ENCODE assay signal across 15 cellular contexts in genomic region chr3:178155521-178155920, GRCh38.
A peak's percentile ranks its signal among the peaks of the same experiment; 100 is the strongest.
DNase-seq lines count a peak whose midpoint lies in the region; ATAC-seq and TF ChIP-seq lines count a peak whose summit lies in the region.
"Had no signal": no experiment of that assay in that cellular context is flagged by ENCODE, and none has a peak within 500 bp of the region (broad histone marks: within the 10 kb centered on the region; RNA-seq: fewer than 3 reads in every experiment).

No MANE protein-coding gene starts in this region.

- H3K27ac ChIP-seq in A673 (ENCODE audit: low read depth, low read length, poor library complexity, severe bottlenecking) (no peak overlapping the region), mesenchymal stem cell (ENCODE audit: low read length, poor library complexity, severe bottlenecking) (no peak overlapping the region)
- H3K27ac ChIP-seq: breast epithelium, transverse colon had no signal

- intact Hi-C loops in A673 (cut with micrococcal nuclease; ENCODE audit: unreplicated experiment) = loop anchor here (10.0 kb wide), 1 partner anchor 791 kb away; no protein-coding TSS in a partner anchor

- no peak overlapping the region for H2BK120ac ChIP-seq in mesenchymal stem cell (ENCODE audit: low read depth, low read length)

- no peak overlapping the region for H3K4ac ChIP-seq in mesenchymal stem cell (ENCODE audit: low read depth in 1 of 2, low read length in 2 of 2)

- H3K9me3 Mint-ChIP-seq in stimulated activated effector memory CD8-positive, alpha-beta T cell treated with anti-CD3 and anti-CD28 coated beads, Interleukin-12 subunit alpha, Interleukin-12 subunit beta, amount 100 ng/mL, for 72 hours = no peaks in the 10 kb centered on the region
- H3K9me3 Mint-ChIP-seq: activated naive CD4-positive, alpha-beta T cell treated with anti-CD3 and anti-CD28 coated beads, Interleukin-2, amount 10 ng/mL, durations not matched to agents 7 days and 5 days; immature natural killer cell had no signal

- WGBS in mesenchymal stem cell = 100% methylated on average over 1 of the region's 2 CpGs

- H3K4me3 ChIP-seq in A673 (ENCODE audit: low read depth, low read length, poor library complexity, severe bottlenecking) = no peak overlapping the region
- H3K4me3 ChIP-seq in kidney epithelial cell (ENCODE audit: low read depth, low read length) = no peak overlapping the region
- no peak overlapping the region for H3K4me3 ChIP-seq in mesenchymal stem cell (ENCODE audit: insufficient read depth in 1 of 2, low read depth in 1 of 2, low read length in 2 of 2)
- H3K4me3 ChIP-seq: breast epithelium, transverse colon had no signal

- no peak overlapping the region for H3K4me2 ChIP-seq in mesenchymal stem cell (ENCODE audit: low read length, poor library complexity, severe bottlenecking)

- peaks cover 6% of the 10 kb centered on the region for H3K4me1 ChIP-seq in A673 (ENCODE audit: insufficient read depth, low read length, poor library complexity, severe bottlenecking)
- no peaks in the 10 kb centered on the region for H3K4me1 ChIP-seq in mesenchymal stem cell (ENCODE audit: control insufficient read depth, insufficient read depth, low read depth, low read length)
- H3K4me1 ChIP-seq: breast epithelium, transverse colon had no signal

- H3K14ac ChIP-seq in mesenchymal stem cell (ENCODE audit: low read length in 2 of 2) = no peak overlapping the region

- H2BK12ac ChIP-seq in mesenchymal stem cell (ENCODE audit: low read length in 2 of 2) = no peak overlapping the region

- no peak overlapping the region for H2AK5ac ChIP-seq in mesenchymal stem cell (ENCODE audit: low read length, severe bottlenecking)

- H3K27me3 ChIP-seq in A673 (replicated peaks; ENCODE audit: insufficient read depth, low read depth, low read length, poor library complexity) (no peaks in the 10 kb centered on the region), kidney epithelial cell (ENCODE audit: control insufficient read depth, insufficient read depth, low read length) (no peaks in the 10 kb centered on the region), mesenchymal stem cell (ENCODE audit: control insufficient read depth in 1 of 2, insufficient read depth in 1 of 2, low read length in 2 of 2) (no peaks in the 10 kb centered on the region)
- H3K27me3 ChIP-seq: breast epithelium, transverse colon had no signal

- no peak overlapping the region for H3K27ac Mint-ChIP-seq in stimulated activated effector memory CD8-positive, alpha-beta T cell treated with anti-CD3 and anti-CD28 coated beads, Interleukin-12 subunit alpha, Interleukin-12 subunit beta, amount 100 ng/mL, for 72 hours
- H3K27ac Mint-ChIP-seq: activated naive CD4-positive, alpha-beta T cell treated with anti-CD3 and anti-CD28 coated beads, Interleukin-2, amount 10 ng/mL, durations not matched to agents 7 days and 5 days; B cell; immature natural killer cell had no signal

- H4K8ac ChIP-seq in mesenchymal stem cell (ENCODE audit: low read length) = no peak overlapping the region

- ATAC-seq in stimulated activated effector memory CD8-positive, alpha-beta T cell treated with anti-CD3 and anti-CD28 coated beads, Interleukin-12 subunit alpha, Interleukin-12 subunit beta, amount 100 ng/mL, for 72 hours = no peak

- H3K9me3 ChIP-seq in A673 (ENCODE audit: low read depth, low read length, poor library complexity, severe bottlenecking) (no peaks in the 10 kb centered on the region), mesenchymal stem cell (ENCODE audit: control insufficient read depth, low read length) (no peaks in the 10 kb centered on the region)
- H3K9me3 ChIP-seq: breast epithelium, transverse colon had no signal

- H3K79me1 ChIP-seq in mesenchymal stem cell (replicated peaks; ENCODE audit: low read length, poor library complexity, severe bottlenecking) = no peaks in the 10 kb centered on the region

- DNase-seq in A673 (ENCODE audit: low spot score) = no peak
- DNase-seq in Daoy (ENCODE audit: low read depth) = peak; percentile 5
- peak; percentile 11 for DNase-seq in SK-MEL-5 (ENCODE audit: low read depth, low spot score)
- no peak for DNase-seq in kidney epithelial cell (ENCODE audit: low read depth)
- DNase-seq in midbrain (lab: John Stamatoyannopoulos, UW) = no peak
- no peak for DNase-seq in NCI-H446 treated with DMSO at 0.1 percent for 48 hours (lab: John Stamatoyannopoulos, UW)
- DNase-seq in stimulated activated effector memory CD8-positive, alpha-beta T cell treated with anti-CD3 and anti-CD28 coated beads, Interleukin-12 subunit alpha, Interleukin-12 subunit beta, amount 100 ng/mL, for 72 hours (ENCODE audit: low spot score in 2 of 2) = no peak
- DNase-seq in mesenchymal stem cell = no peak
- DNase-seq: activated naive CD4-positive, alpha-beta T cell treated with anti-CD3 and anti-CD28 coated beads, Interleukin-2, amount 10 ng/mL, durations not matched to agents 7 days and 5 days; immature natural killer cell; NCI-H1105; SIG-M5; transverse colon had no signal

- in situ Hi-C loops in SK-MEL-5 (cut with HindIII; ENCODE audit: low pct_unique_long_range_greater_than_20kb, low sequenced_read_pairs) = no loop called here

- no peak overlapping the region for H3K23ac ChIP-seq in mesenchymal stem cell (ENCODE audit: low read length in 2 of 2)

- no TSS peak for BruUV-seq in A673 (replicated peaks; lab: Mats Ljungman, UMichigan)

- no peak overlapping the region for H2AFZ ChIP-seq in mesenchymal stem cell (ENCODE audit: low read depth, low read length)

- peak; percentile 36; the same call in 1 of the 2 replicates for TF ChIP-seq CTCF in A673 (conservative IDR thresholded peaks at IDR 0.05; ENCODE audit: low read depth, low read length)
- peak; percentile 20 for TF ChIP-seq CTCF in kidney epithelial cell (IDR thresholded peaks at IDR 0.05; ENCODE audit: insufficient read depth, low read length, poor library complexity, severe bottlenecking)

- no peak overlapping the region for H2BK5ac ChIP-seq in mesenchymal stem cell (ENCODE audit: low read depth, low read length, poor library complexity, severe bottlenecking)

- no peak overlapping the region for H3K4me3 Mint-ChIP-seq in stimulated activated effector memory CD8-positive, alpha-beta T cell treated with anti-CD3 and anti-CD28 coated beads, Interleukin-12 subunit alpha, Interleukin-12 subunit beta, amount 100 ng/mL, for 72 hours
- H3K4me3 Mint-ChIP-seq: activated naive CD4-positive, alpha-beta T cell treated with anti-CD3 and anti-CD28 coated beads, Interleukin-2, amount 10 ng/mL, durations not matched to agents 7 days and 5 days; B cell; immature natural killer cell had no signal

- H3K4me1 Mint-ChIP-seq in stimulated activated effector memory CD8-positive, alpha-beta T cell treated with anti-CD3 and anti-CD28 coated beads, Interleukin-12 subunit alpha, Interleukin-12 subunit beta, amount 100 ng/mL, for 72 hours = no peaks in the 10 kb centered on the region
- H3K4me1 Mint-ChIP-seq: activated naive CD4-positive, alpha-beta T cell treated with anti-CD3 and anti-CD28 coated beads, Interleukin-2, amount 10 ng/mL, durations not matched to agents 7 days and 5 days; B cell; immature natural killer cell had no signal

- no peaks in the 10 kb centered on the region for H3K36me3 ChIP-seq in A673 (ENCODE audit: insufficient read depth, low read length, poor library complexity, severe bottlenecking)
- H3K36me3 ChIP-seq in kidney epithelial cell (ENCODE audit: control insufficient read depth, insufficient read depth, low read length) = no peaks in the 10 kb centered on the region
- no peaks in the 10 kb centered on the region for H3K36me3 ChIP-seq in mesenchymal stem cell (ENCODE audit: control insufficient read depth in 1 of 2, insufficient read depth in 2 of 2, low read depth in 1 of 2, low read length in 2 of 2)
- H3K36me3 ChIP-seq: breast epithelium, transverse colon had no signal

- peak overlapping the region in 1 of 2 experiments; percentile 49 for H3K18ac ChIP-seq in mesenchymal stem cell (ENCODE audit: low read depth in 1 of 2, low read length in 2 of 2)

- H2BK15ac ChIP-seq in mesenchymal stem cell (ENCODE audit: low read depth, poor library complexity, severe bottlenecking) = no peak overlapping the region

- POLR2A ChIA-PET in A673 (lab: Charles Lee; ENCODE audit: low non-redundant PET) = no interaction called here

- H4K91ac ChIP-seq in mesenchymal stem cell (ENCODE audit: low read length) = no peak overlapping the region

- H3K36me3 Mint-ChIP-seq in stimulated activated effector memory CD8-positive, alpha-beta T cell treated with anti-CD3 and anti-CD28 coated beads, Interleukin-12 subunit alpha, Interleukin-12 subunit beta, amount 100 ng/mL, for 72 hours = no peaks in the 10 kb centered on the region
- H3K36me3 Mint-ChIP-seq: activated naive CD4-positive, alpha-beta T cell treated with anti-CD3 and anti-CD28 coated beads, Interleukin-2, amount 10 ng/mL, durations not matched to agents 7 days and 5 days; immature natural killer cell had no signal

- no peak overlapping the region for H3K9ac ChIP-seq in mesenchymal stem cell (ENCODE audit: low read length)

- CTCF ChIA-PET in A673 (lab: Charles Lee) = interaction anchor here (0.6 kb wide), 1 partner anchor 1331 kb away, joined by 5 read pairs; no protein-coding TSS in a partner anchor

Comparison
In these comparisons a context has a peak if more than half of its experiments do, and no peak if none do; other contexts are left out.
1. DNase-seq: peak in Daoy (single experiment) and SK-MEL-5 (single experiment); none in A673 (single experiment), kidney epithelial cell (single experiment), midbrain (single experiment), NCI-H446 treated with DMSO at 0.1 percent for 48 hours (single experiment), stimulated activated effector memory CD8-positive, alpha-beta T cell treated with anti-CD3 and anti-CD28 coated beads, Interleukin-12 subunit alpha, Interleukin-12 subunit beta, amount 100 ng/mL, for 72 hours (0 of 2) and mesenchymal stem cell (single experiment).